15 cellular contexts compared by ENCODE assay signal in the genomic region with DNA sequence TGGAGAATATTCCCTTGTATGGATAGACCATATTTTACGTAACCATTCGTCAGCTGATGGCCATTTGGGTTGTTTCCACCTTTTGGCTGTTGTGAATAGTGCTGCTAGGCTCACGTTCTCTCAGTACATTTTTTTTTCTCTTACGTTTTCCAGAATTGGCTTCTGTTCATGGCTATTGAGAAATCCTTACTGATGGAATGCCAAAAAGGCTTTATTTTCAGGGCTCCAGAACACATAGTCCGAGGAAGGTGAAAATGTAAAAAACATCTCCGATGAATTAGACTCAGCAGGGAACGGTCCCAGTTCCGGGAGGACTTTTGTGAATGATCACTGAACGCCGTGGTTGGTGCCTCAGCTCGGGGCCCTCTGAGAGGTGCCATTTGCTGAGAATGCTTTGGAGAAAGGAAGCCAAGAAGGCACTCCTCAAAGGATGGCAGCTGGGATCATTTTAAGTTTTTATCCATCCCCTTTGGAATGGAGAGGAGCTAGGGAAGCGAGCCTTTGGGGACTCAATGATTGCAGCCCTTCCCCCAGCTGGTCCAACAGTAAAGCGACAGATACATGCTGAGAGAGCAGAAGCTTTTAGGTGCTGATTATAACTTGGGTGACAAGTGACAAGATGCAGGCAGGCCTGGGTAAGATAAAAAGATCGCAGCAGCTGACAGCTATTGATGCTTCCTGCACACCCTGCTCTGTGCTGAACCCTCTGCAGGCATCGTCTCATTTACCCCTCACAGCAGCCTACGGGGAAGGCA.
A peak's percentile ranks its signal among the peaks of the same experiment; 100 is the strongest.
DNase-seq lines count a peak whose midpoint lies in the region; TF ChIP-seq lines count a peak whose summit lies in the region.
"Had no signal": no experiment of that assay in that cellular context is flagged by ENCODE, and none has a peak within 500 bp of the region (broad histone marks: within the 10 kb centered on the region; RNA-seq: fewer than 3 reads in every experiment).

No MANE protein-coding gene starts in this region.

- peaks cover 96% of the 10 kb centered on the region for H3K27me3 ChIP-seq in ACC112 (ENCODE audit: insufficient read depth, low read length)
- H3K27me3 ChIP-seq in CD8-positive, alpha-beta memory T cell (ENCODE audit: insufficient read depth, low read length, poor library complexity, severe bottlenecking), result peaks cover 9% of the 10 kb centered on the region

- peaks cover 1 to 5% (median 4%) of the 10 kb centered on the region in 3 donors for H3K4me1 Mint-ChIP-seq in CD8-positive, alpha-beta memory T cell

- no peak for TF ChIP-seq CTCF in fibroblast of mammary gland (conservative IDR thresholded peaks at IDR 0.05; ENCODE audit: control insufficient read depth, insufficient read depth, low read depth, low read length)

- CTCF ChIA-PET in HEK293T (lab: Yijun Ruan, JAX), result no interaction called here
- CTCF ChIA-PET in CD8-positive, alpha-beta memory T cell (lab: Charles Lee), result no interaction called here

- H3K36me3 ChIP-seq in ACC112 (ENCODE audit: insufficient read depth, low read length), result no peaks in the 10 kb centered on the region
- no peaks in the 10 kb centered on the region for H3K36me3 ChIP-seq in CD8-positive, alpha-beta memory T cell (ENCODE audit: insufficient read depth, low read length)
- H3K36me3 ChIP-seq: gastrocnemius medialis, MG63 had no signal

- POLR2A ChIA-PET in HEK293T (lab: Yijun Ruan, JAX), result no interaction called here
- POLR2A ChIA-PET in CD8-positive, alpha-beta memory T cell (lab: Charles Lee), result no interaction called here

- H3K4me3 Mint-ChIP-seq in CD8-positive, alpha-beta memory T cell, result no peak overlapping the region
- H3K4me3 Mint-ChIP-seq: activated B cell treated with CpG ODN at 0.5 μM for 24 hours; activated T-cell treated with anti-CD3 and anti-CD28 coated beads, Interleukin-2, amount 50 U/mL, for 24 hours had no signal

- no peaks in the 10 kb centered on the region for H3K9me3 ChIP-seq in CD8-positive, alpha-beta memory T cell (ENCODE audit: low read length)
- H3K9me3 ChIP-seq: gastrocnemius medialis, MG63 had no signal

- H3K4me3 ChIP-seq in ACC112 (ENCODE audit: low read depth, low read length) (peak overlapping the region; percentile 43; the same call in 1 of the 2 replicates), fibroblast of mammary gland (ENCODE audit: control insufficient read depth, low read depth, low read length) (no peak overlapping the region)
- H3K4me3 ChIP-seq in CD8-positive, alpha-beta memory T cell (ENCODE audit: low read length), result no peak overlapping the region
- H3K4me3 ChIP-seq: gastrocnemius medialis, MG63 had no signal

- DNase-seq in NCI-H2227 treated with DMSO at 0.1 percent for 48 hours (lab: John Stamatoyannopoulos, UW) (peak; percentile 23), fibroblast of mammary gland (ENCODE audit: low read depth) (peak; percentile 86), mucosa of gallbladder (ENCODE audit: low spot score) (peak; percentile 58), CD1c-positive myeloid dendritic cell (ENCODE audit: extremely low spot score) (no peak), HEK293T (ENCODE audit: extremely low spot score) (no peak)
- DNase-seq in CD8-positive, alpha-beta memory T cell, result no peak
- no peak for DNase-seq in central memory CD4-positive, alpha-beta T cell
- DNase-seq: ACHN; activated B cell treated with CpG ODN at 0.5 μM for 24 hours; activated T-cell treated with anti-CD3 and anti-CD28 coated beads, Interleukin-2, amount 50 U/mL, for 24 hours; NCI-H510A treated with DMSO at 0.1 percent for 48 hours had no signal

- H2AFZ ChIP-seq in ACC112 (ENCODE audit: low read length, unreplicated experiment), result no peak overlapping the region
- H2AFZ ChIP-seq: parathyroid adenoma had no signal

- peaks cover 3% of the 10 kb centered on the region for H3K4me1 ChIP-seq in ACC112 (ENCODE audit: control insufficient read depth, insufficient read depth, low read length, unreplicated experiment)
- H3K4me1 ChIP-seq in CD8-positive, alpha-beta memory T cell (ENCODE audit: insufficient read depth, low read length), result no peaks in the 10 kb centered on the region
- H3K4me1 ChIP-seq: gastrocnemius medialis, parathyroid adenoma had no signal

- no peaks in the 10 kb centered on the region for H3K36me3 Mint-ChIP-seq in CD8-positive, alpha-beta memory T cell

- H3K27me3 Mint-ChIP-seq in CD8-positive, alpha-beta memory T cell, result peaks cover 14 to 46% of the 10 kb centered on the region in 2 donors

- no peak overlapping the region for H3K27ac ChIP-seq in ACC112 (ENCODE audit: low read depth, low read length)
- H3K27ac ChIP-seq in CD8-positive, alpha-beta memory T cell (ENCODE audit: low read depth, low read length), result no peak overlapping the region
- H3K27ac ChIP-seq: gastrocnemius medialis, parathyroid adenoma had no signal

- no peaks in the 10 kb centered on the region for H3K79me2 ChIP-seq in ACC112 (ENCODE audit: control insufficient read depth, insufficient read depth, low read length, unreplicated experiment)
- H3K79me2 ChIP-seq: parathyroid adenoma had no signal

- H3K9me3 Mint-ChIP-seq in CD8-positive, alpha-beta memory T cell, result no peaks in the 10 kb centered on the region
- H3K9me3 Mint-ChIP-seq: activated B cell treated with CpG ODN at 0.5 μM for 24 hours; activated T-cell treated with anti-CD3 and anti-CD28 coated beads, Interleukin-2, amount 50 U/mL, for 24 hours had no signal

- no peak overlapping the region for H3K27ac Mint-ChIP-seq in CD8-positive, alpha-beta memory T cell
- H3K27ac Mint-ChIP-seq: activated B cell treated with CpG ODN at 0.5 μM for 24 hours; activated T-cell treated with anti-CD3 and anti-CD28 coated beads, Interleukin-2, amount 50 U/mL, for 24 hours had no signal

TF ChIP-seq in HEK293T, 16 proteins besides CTCF, POLR2A, EP300 and RAD21:
- TF ChIP-seq FOXK2 (IDR thresholded peaks at IDR 0.05), result no peak
TF ChIP-seq in HEK293T: peak in this region for 0.

Comparison
In these comparisons a context has a peak if more than half of its experiments do, and no peak if none do; other contexts are left out.
1. DNase-seq: peak in NCI-H2227 treated with DMSO at 0.1 percent for 48 hours (single experiment), fibroblast of mammary gland (single experiment) and mucosa of gallbladder (single experiment); none in CD1c-positive myeloid dendritic cell (single experiment), HEK293T (single experiment), CD8-positive, alpha-beta memory T cell (0 of 5) and central memory CD4-positive, alpha-beta T cell (single experiment).